24 cellular contexts compared by ENCODE assay signal in the genomic region with DNA sequence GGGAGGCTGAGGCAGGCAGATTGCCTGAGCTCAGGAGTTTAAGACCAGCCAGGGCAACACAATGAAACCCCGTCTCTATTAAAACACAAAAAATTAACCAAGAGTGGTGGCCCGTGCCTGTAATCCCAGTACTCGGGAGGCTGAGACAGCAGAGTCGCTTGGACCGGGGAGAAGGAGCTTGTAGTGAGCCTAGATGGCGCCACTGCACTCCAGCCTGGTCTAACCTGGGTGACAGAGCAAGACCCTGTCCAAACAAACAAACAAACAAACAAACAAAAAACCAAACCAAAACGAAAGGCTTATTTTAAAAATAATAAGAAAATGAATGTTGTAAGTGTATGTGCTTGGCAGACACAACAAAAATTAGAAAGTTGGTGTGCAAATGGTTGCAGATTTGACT.
DNase-seq lines count a peak whose midpoint lies in the region; ATAC-seq, FAIRE-seq and TF ChIP-seq lines count a peak whose summit lies in the region.
"Had no signal": no experiment of that assay in that cellular context is flagged by ENCODE, and none has a peak within 500 bp of the region (broad histone marks: within the 10 kb centered on the region; RNA-seq: fewer than 3 reads in every experiment).

No MANE protein-coding gene starts in this region.

- no peaks in the 10 kb centered on the region for H3K4me1 Mint-ChIP-seq in nephron progenitor cell
- no peaks in the 10 kb centered on the region for H3K4me1 Mint-ChIP-seq in activated T-cell treated with anti-CD3 and anti-CD28 coated beads, Interleukin-2, amount 50 U/mL, for 4 hours (ENCODE audit: low read depth)
- H3K4me1 Mint-ChIP-seq: activated naive CD8-positive, alpha-beta T cell treated with anti-CD3 and anti-CD28 coated beads, Interleukin-2, amount 50 U/mL, for 24 hours; T-helper 17 cell had no signal

- no peak overlapping the region for H3K9ac ChIP-seq in MM.1S (ENCODE audit: low read length)
- H3K9ac ChIP-seq: KMS-11 had no signal

- H3K4me3 ChIP-seq in MM.1S (ENCODE audit: low read length) (no peak overlapping the region), bronchial epithelial cell (ENCODE audit: low read depth, low read length) (no peak overlapping the region)
- H3K4me3 ChIP-seq: body of pancreas, heart left ventricle had no signal

- H3F3A ChIP-seq in MM.1S (ENCODE audit: insufficient read depth, low read length): no peaks in the 10 kb centered on the region

- peak; percentile 21 for TF ChIP-seq CTCF in GM13977 (IDR thresholded peaks at IDR 0.05; ENCODE audit: extremely low read depth, insufficient read depth, missing control alignments)
- 0 out of 2 replicates have a peak, but pooled peaks have one; percentile 5 for TF ChIP-seq CTCF in MM.1S (IDR thresholded peaks at IDR 0.05; ENCODE audit: low read length)
- peak; percentile 9 for TF ChIP-seq CTCF in bronchial epithelial cell (IDR thresholded peaks at IDR 0.05; ENCODE audit: insufficient read depth, low read length, severe bottlenecking)
- no peak for TF ChIP-seq CTCF in nephron progenitor cell (IDR thresholded peaks at IDR 0.05)

- H3K36me3 ChIP-seq in MM.1S (replicated peaks; ENCODE audit: insufficient read depth, low read length): no peaks in the 10 kb centered on the region
- no peaks in the 10 kb centered on the region for H3K36me3 ChIP-seq in bronchial epithelial cell (ENCODE audit: control insufficient read depth, insufficient read depth, low read length)
- H3K36me3 ChIP-seq: heart left ventricle had no signal

- DNase-seq in GM13977 (ENCODE audit: low spot score) (no peak), MM.1S (no peak), bronchial epithelial cell (ENCODE audit: low read depth) (no peak), nephron progenitor cell (peak; percentile 13), NCI-H146 treated with DMSO at 0.1 percent for 48 hours (lab: John Stamatoyannopoulos, UW; ENCODE audit: unreplicated experiment) (no peak), DMS 273 (lab: John Stamatoyannopoulos, UW; ENCODE audit: unreplicated experiment) (no peak)
- no peak for DNase-seq in activated T-cell treated with anti-CD3 and anti-CD28 coated beads, Interleukin-2, amount 50 U/mL, for 4 hours
- DNase-seq: activated CD4-positive, alpha-beta T cell treated with anti-CD3 and anti-CD28 coated beads, Interleukin-2, amount 50 U/mL, for 1 hour; activated CD8-positive, alpha-beta memory T cell treated with anti-CD3 and anti-CD28 coated beads, Interleukin-2, amount 50 U/mL, for 4 hours; activated naive CD8-positive, alpha-beta T cell treated with anti-CD3 and anti-CD28 coated beads, Interleukin-2, amount 50 U/mL, for 24 hours; AML-193; heart left ventricle; NCI-H1417; NCI-H2171 treated with DMSO at 0.1 percent for 48 hours; right cardiac atrium; SIG-M5; T-helper 17 cell had no signal

- H3K36me3 Mint-ChIP-seq in nephron progenitor cell (ENCODE audit: low read depth): no peaks in the 10 kb centered on the region
- no peaks in the 10 kb centered on the region for H3K36me3 Mint-ChIP-seq in activated T-cell treated with anti-CD3 and anti-CD28 coated beads, Interleukin-2, amount 50 U/mL, for 4 hours (ENCODE audit: insufficient read depth)

- no peaks in the 10 kb centered on the region for H3K9me2 ChIP-seq in MM.1S (replicated peaks; ENCODE audit: insufficient read depth, low read length)

- H2AFZ ChIP-seq in MM.1S (ENCODE audit: low read length): no peak overlapping the region

- no peaks in the 10 kb centered on the region for H3K27me3 Mint-ChIP-seq in nephron progenitor cell (ENCODE audit: low read depth, poor library complexity)
- no peaks in the 10 kb centered on the region for H3K27me3 Mint-ChIP-seq in activated T-cell treated with anti-CD3 and anti-CD28 coated beads, Interleukin-2, amount 50 U/mL, for 4 hours (ENCODE audit: low read depth)
- H3K27me3 Mint-ChIP-seq: activated naive CD8-positive, alpha-beta T cell treated with anti-CD3 and anti-CD28 coated beads, Interleukin-2, amount 50 U/mL, for 24 hours; T-helper 17 cell had no signal

- no peaks in the 10 kb centered on the region for H3K79me2 ChIP-seq in MM.1S (ENCODE audit: low read length)

- no peaks in the 10 kb centered on the region for H3K9me3 Mint-ChIP-seq in nephron progenitor cell
- H3K9me3 Mint-ChIP-seq in activated T-cell treated with anti-CD3 and anti-CD28 coated beads, Interleukin-2, amount 50 U/mL, for 4 hours: peaks cover 30% of the 10 kb centered on the region

- in situ Hi-C loops in GM13977 (cut with MboI; ENCODE audit: low pct_unique_long_range_greater_than_20kb, low sequenced_read_pairs, unreplicated experiment): no loop called here

- no peaks in the 10 kb centered on the region for H3K4me1 ChIP-seq in MM.1S (ENCODE audit: low read length)
- H3K4me1 ChIP-seq: body of pancreas, heart left ventricle had no signal

- H3K4me2 ChIP-seq in MM.1S (ENCODE audit: low read depth, low read length): no peak overlapping the region
- H3K4me2 ChIP-seq: KMS-11 had no signal

- no peak overlapping the region for H3K27ac ChIP-seq in MM.1S (ENCODE audit: low read length)
- H3K27ac ChIP-seq: body of pancreas, heart left ventricle, KMS-11 had no signal

- H4K20me1 ChIP-seq in MM.1S (ENCODE audit: insufficient read depth, low read length): no peaks in the 10 kb centered on the region

- no peak for FAIRE-seq in bronchial epithelial cell (lab: Jason Lieb, UNC)
- FAIRE-seq: colon, endothelial cell of umbilical vein, GM18507, islet of Langerhans had no signal

- no peak for ATAC-seq in HG02884 (IDR thresholded peaks at IDR 0.05; ENCODE audit: unreplicated experiment)
- ATAC-seq in activated T-cell treated with anti-CD3 and anti-CD28 coated beads, Interleukin-2, amount 50 U/mL, for 4 hours: no peak
- ATAC-seq: activated naive CD8-positive, alpha-beta T cell treated with anti-CD3 and anti-CD28 coated beads, Interleukin-2, amount 50 U/mL, for 24 hours; body of pancreas; heart left ventricle; right cardiac atrium; T-helper 17 cell had no signal

- no peaks in the 10 kb centered on the region for H3K9me3 ChIP-seq in MM.1S (replicated peaks; ENCODE audit: insufficient read depth, low read length)
- H3K9me3 ChIP-seq: body of pancreas had no signal

- H3K27ac Mint-ChIP-seq in nephron progenitor cell: no peak overlapping the region
- H3K27ac Mint-ChIP-seq: activated naive CD8-positive, alpha-beta T cell treated with anti-CD3 and anti-CD28 coated beads, Interleukin-2, amount 50 U/mL, for 24 hours; T-helper 17 cell had no signal

- H3K4me3 Mint-ChIP-seq in nephron progenitor cell: no peak overlapping the region
- H3K4me3 Mint-ChIP-seq in activated T-cell treated with anti-CD3 and anti-CD28 coated beads, Interleukin-2, amount 50 U/mL, for 4 hours: no peak overlapping the region
- H3K4me3 Mint-ChIP-seq: activated naive CD8-positive, alpha-beta T cell treated with anti-CD3 and anti-CD28 coated beads, Interleukin-2, amount 50 U/mL, for 24 hours; T-helper 17 cell had no signal

- H3K27me3 ChIP-seq in MM.1S (replicated peaks; ENCODE audit: insufficient read depth, low read length) (no peaks in the 10 kb centered on the region), bronchial epithelial cell (ENCODE audit: control insufficient read depth, insufficient read depth, low read length) (no peaks in the 10 kb centered on the region)
- H3K27me3 ChIP-seq: body of pancreas, heart left ventricle had no signal
